In genomic region chr14:40987481-40987880, GRCh38 we compare ENCODE assay signal across 17 cellular contexts.
"Had no signal": no experiment of that assay in that cellular context is flagged by ENCODE, and none has a peak within 500 bp of the region (broad histone marks: within the 10 kb centered on the region; RNA-seq: fewer than 3 reads in every experiment).

No MANE protein-coding gene starts in this region.

- H3K36me3 ChIP-seq: gastroesophageal sphincter, left ventricle myocardium inferior, lower lobe of right lung, pancreas, thyroid gland had no signal

- H3K4me3 ChIP-seq: dorsolateral prefrontal cortex, gastroesophageal sphincter, left ventricle myocardium inferior, lower lobe of right lung, pancreas, thyroid gland had no signal

- ATAC-seq: gastroesophageal sphincter, left cardiac atrium, lower lobe of right lung, pancreas, right cardiac atrium had no signal

- H3K4me1 ChIP-seq: gastroesophageal sphincter, left ventricle myocardium inferior, lower lobe of right lung, pancreas, thyroid gland had no signal

- DNase-seq: cortex of kidney; dorsolateral prefrontal cortex; effector CD8-positive, alpha-beta T cell; foreskin fibroblast; immature natural killer cell; left cardiac atrium; left ventricle myocardium inferior; lower lobe of right lung; midbrain; occipital lobe; pancreas; right cardiac atrium; small intestine; stimulated activated CD4-positive, alpha-beta T cell treated with anti-CD3 and anti-CD28 coated beads, Interleukin-12 subunit alpha, Interleukin-12 subunit beta, amount 100 ng/mL, for 4 hours; stimulated activated naive CD4-positive, alpha-beta T cell treated with Interleukin-2 at 50 U/mL for 16 hours; thyroid gland had no signal

- H3K9me3 ChIP-seq: gastroesophageal sphincter, pancreas, thyroid gland had no signal

- H3K27ac ChIP-seq: dorsolateral prefrontal cortex, gastroesophageal sphincter, left ventricle myocardium inferior, lower lobe of right lung, pancreas, thyroid gland had no signal

- H3K27me3 ChIP-seq: dorsolateral prefrontal cortex, gastroesophageal sphincter, pancreas, thyroid gland had no signal
